In genomic region chr14:61647704-61648103, GRCh38 we compare ENCODE assay signal across 13 cellular contexts. TPM values are rescaled to one million over a fixed set of nuclear protein-coding genes. Genes with fewer than 3 reads are reported as not detected.
DNase-seq lines count a peak whose midpoint lies in the region; ATAC-seq and TF ChIP-seq lines count a peak whose summit lies in the region.
"Had no signal": no experiment of that assay in that cellular context is flagged by ENCODE, and none has a peak within 500 bp of the region (broad histone marks: within the 10 kb centered on the region; RNA-seq: fewer than 3 reads in every experiment).

No MANE protein-coding gene starts in this region.

- no peak for DNase-seq in T-helper 17 cell
- no peak for DNase-seq in mesothelial cell of epicardium (ENCODE audit: low spot score in 2 of 2, unreplicated experiment in 2 of 2)
- no peak for DNase-seq in SIG-M5 (lab: John Stamatoyannopoulos, UW)
- no peak for DNase-seq in thyroid gland
- DNase-seq in activated CD8-positive, alpha-beta memory T cell treated with anti-CD3 and anti-CD28 coated beads, Interleukin-2, amount 50 U/mL, for 4 hours = no peak
- DNase-seq in sciatic nerve (ENCODE audit: low spot score) = no peak
- DNase-seq: ACHN; CD4-positive, CD25-positive, alpha-beta regulatory T cell; DMS53; GM23248 had no signal

- H3K9me3 ChIP-seq in T-helper 17 cell (ENCODE audit: control insufficient read depth, low read length, poor library complexity, severe bottlenecking) (no peaks in the 10 kb centered on the region), esophagus (ENCODE audit: control insufficient read depth in 2 of 2, insufficient read depth in 1 of 2, low read depth in 1 of 2, low read length in 1 of 2) (no peaks in the 10 kb centered on the region), thyroid gland (no peaks in the 10 kb centered on the region)
- H3K9me3 ChIP-seq: BLaER1 treated with 17β-estradiol and CSF1 and Interleukin-3, amounts not matched to agents 10 nM and 100 nM had no signal

- H3K4me1 ChIP-seq in esophagus (ENCODE audit: control insufficient read depth in 2 of 2, insufficient read depth in 2 of 2, low read length in 1 of 2) (no peaks in the 10 kb centered on the region), thyroid gland (peaks cover 0 to under 1% of the 10 kb centered on the region in 2 donors)

- no peak for TF ChIP-seq CTCF in 22Rv1 (IDR thresholded peaks at IDR 0.05)
- no peak for TF ChIP-seq CTCF in mesothelial cell of epicardium (IDR thresholded peaks at IDR 0.05; ENCODE audit: unreplicated experiment)
- no peak for TF ChIP-seq CTCF in thyroid gland (IDR thresholded peaks at IDR 0.05)

- H3K27me3 ChIP-seq in esophagus (ENCODE audit: control insufficient read depth in 1 of 2, insufficient read depth in 2 of 2, low read length in 2 of 2) (no peaks in the 10 kb centered on the region), thyroid gland (no peaks in the 10 kb centered on the region)
- H3K27me3 ChIP-seq: BLaER1 treated with 17β-estradiol and CSF1 and Interleukin-3, amounts not matched to agents 10 nM and 100 nM had no signal

- no peak for TF ChIP-seq POLR2A in thyroid gland (IDR thresholded peaks at IDR 0.05)

- H3K27ac Mint-ChIP-seq in T-helper 17 cell = peak overlapping the region; percentile 1
- peak overlapping the region; percentile 31 for H3K27ac Mint-ChIP-seq in mesothelial cell of epicardium
- H3K27ac Mint-ChIP-seq: CD4-positive, CD25-positive, alpha-beta regulatory T cell had no signal

- H3K36me3 ChIP-seq in esophagus (ENCODE audit: control insufficient read depth in 2 of 2, insufficient read depth in 2 of 2, low read length in 1 of 2) (no peaks in the 10 kb centered on the region), thyroid gland (no peaks in the 10 kb centered on the region)
- H3K36me3 ChIP-seq: BLaER1 treated with 17β-estradiol and CSF1 and Interleukin-3, amounts not matched to agents 10 nM and 100 nM had no signal

- H3K4me3 ChIP-seq in esophagus (ENCODE audit: low read depth in 1 of 2, low read length in 2 of 2) (no peak overlapping the region), thyroid gland (replicated peaks in 1 of 3) (no peak overlapping the region)
- H3K4me3 ChIP-seq: BLaER1 treated with 17β-estradiol and CSF1 and Interleukin-3, amounts not matched to agents 10 nM and 100 nM; GM23248 had no signal

- 59 to 74% methylated on average over 5 of the region's 5 CpGs for WGBS in esophagus, 2 donors
- WGBS in thyroid gland, 2 donors = 98% methylated on average over 5 of the region's 5 CpGs

- no peaks in the 10 kb centered on the region for H3K9me3 Mint-ChIP-seq in mesothelial cell of epicardium
- H3K9me3 Mint-ChIP-seq: CD4-positive, CD25-positive, alpha-beta regulatory T cell had no signal

- intact Hi-C loops in thyroid gland (cut with DNase I) = no loop called here
- intact Hi-C loops in sciatic nerve (cut with DNase I) = no loop called here

- H3K4me3 Mint-ChIP-seq in T-helper 17 cell (no peak overlapping the region), mesothelial cell of epicardium (no peak overlapping the region)
- H3K4me3 Mint-ChIP-seq: CD4-positive, CD25-positive, alpha-beta regulatory T cell had no signal

- H3K4me1 Mint-ChIP-seq in T-helper 17 cell = peaks cover 27% of the 10 kb centered on the region
- H3K4me1 Mint-ChIP-seq in mesothelial cell of epicardium = peaks cover 29% of the 10 kb centered on the region

- H3K36me3 Mint-ChIP-seq in T-helper 17 cell (ENCODE audit: low read depth) (no peaks in the 10 kb centered on the region), mesothelial cell of epicardium (no peaks in the 10 kb centered on the region)
- H3K36me3 Mint-ChIP-seq: CD4-positive, CD25-positive, alpha-beta regulatory T cell had no signal

- ATAC-seq in T-helper 17 cell (no peak), sciatic nerve (no peak)

- H3K27ac ChIP-seq in 22Rv1 = peak overlapping the region; percentile 44
- peak overlapping the region; percentile 14 to 65 for H3K27ac ChIP-seq in esophagus (ENCODE audit: low read depth in 2 of 2, low read length in 1 of 2)
- H3K27ac ChIP-seq in thyroid gland = no peak overlapping the region
- H3K27ac ChIP-seq: BLaER1 treated with 17β-estradiol and CSF1 and Interleukin-3, amounts not matched to agents 10 nM and 100 nM; GM23248 had no signal

- H3K27me3 Mint-ChIP-seq in T-helper 17 cell = no peaks in the 10 kb centered on the region
- no peaks in the 10 kb centered on the region for H3K27me3 Mint-ChIP-seq in mesothelial cell of epicardium (ENCODE audit: low read depth)

RNA-seq across cellular contexts. Expression of gene HIF1A, which starts 47.6 kb away (rescaled TPM):
- total RNA-seq in T-helper 17 cell = 100 to 1,000 TPM; 175 to 204 TPM
- polyA plus RNA-seq in esophagus = 10 to 100 TPM; 23.4 to 47.5 TPM
- total RNA-seq in mesothelial cell of epicardium = 124 to 133 TPM (median 126 TPM) in 3 replicates
- 100 to 1,000 TPM; 137 to 295 (median 158) TPM for total RNA-seq in thyroid gland
- total RNA-seq in sciatic nerve = 123 TPM

Comparison
In these comparisons a context has a peak if more than half of its experiments do, and no peak if none do; other contexts are left out.
1. H3K27ac ChIP-seq: peak in 22Rv1 (single experiment) and esophagus (2 of 2); none in thyroid gland (0 of 3).